In genomic region chr7:76318488-76319353, GRCh38 we compare ENCODE assay signal across 1 cellular context.
A peak's percentile ranks its signal among the peaks of the same experiment; 100 is the strongest.
TF ChIP-seq lines count a peak whose summit lies in the region.

No MANE protein-coding gene starts in this region.

TF ChIP-seq in HEK293, 187 proteins besides CTCF, POLR2A, EP300 and RAD21 (continued from another document):
- TF ChIP-seq ZNF341 (tag by site-specific recombination; IDR thresholded peaks at IDR 0.05; ENCODE audit: low read depth) (peak; percentile 56; the same call in 1 of the 2 replicates), ZNF148 (tag by site-specific recombination; IDR thresholded peaks at IDR 0.05; ENCODE audit: borderline replicate concordance) (no peak), ZNF2 (tag by site-specific recombination; IDR thresholded peaks at IDR 0.05) (no peak; the same call in 1 of the 2 replicates), ZBTB11 (tag by site-specific recombination; conservative IDR thresholded peaks at IDR 0.05; ENCODE audit: low read depth) (no peak), ZNF221 (tag by site-specific recombination; IDR thresholded peaks at IDR 0.05; ENCODE audit: borderline replicate concordance) (no peak), MEIS1 (CRISPR knock-in tag; IDR thresholded peaks at IDR 0.05; ENCODE audit: borderline replicate concordance) (no peak), ZNF473 (tag by site-specific recombination; IDR thresholded peaks at IDR 0.05) (no peak), ZNF510 (tag by site-specific recombination; IDR thresholded peaks at IDR 0.05; ENCODE audit: insufficient replicate concordance) (no peak), ZXDB (tag by site-specific recombination; IDR thresholded peaks at IDR 0.05) (no peak), ZNF600 (tag by site-specific recombination; IDR thresholded peaks at IDR 0.05) (no peak), ZBTB21 (tag by site-specific recombination; IDR thresholded peaks at IDR 0.05) (no peak), GFI1B (tag by site-specific recombination; IDR thresholded peaks at IDR 0.05) (no peak), AEBP2 (tag by site-specific recombination; IDR thresholded peaks at IDR 0.05; ENCODE audit: borderline replicate concordance) (no peak), ZNF426 (tag by site-specific recombination; IDR thresholded peaks at IDR 0.05) (no peak), ZNF48 (tag by site-specific recombination; IDR thresholded peaks at IDR 0.05) (no peak), PRDM1 (tag by site-specific recombination; IDR thresholded peaks at IDR 0.05) (no peak), ZNF560 (tag by site-specific recombination; IDR thresholded peaks at IDR 0.05; ENCODE audit: borderline replicate concordance) (no peak), TCF7L2 (IDR thresholded peaks at IDR 0.05; ENCODE audit: borderline replicate concordance, low read depth, low read length) (no peak)
- TF ChIP-seq, protein P1, sequence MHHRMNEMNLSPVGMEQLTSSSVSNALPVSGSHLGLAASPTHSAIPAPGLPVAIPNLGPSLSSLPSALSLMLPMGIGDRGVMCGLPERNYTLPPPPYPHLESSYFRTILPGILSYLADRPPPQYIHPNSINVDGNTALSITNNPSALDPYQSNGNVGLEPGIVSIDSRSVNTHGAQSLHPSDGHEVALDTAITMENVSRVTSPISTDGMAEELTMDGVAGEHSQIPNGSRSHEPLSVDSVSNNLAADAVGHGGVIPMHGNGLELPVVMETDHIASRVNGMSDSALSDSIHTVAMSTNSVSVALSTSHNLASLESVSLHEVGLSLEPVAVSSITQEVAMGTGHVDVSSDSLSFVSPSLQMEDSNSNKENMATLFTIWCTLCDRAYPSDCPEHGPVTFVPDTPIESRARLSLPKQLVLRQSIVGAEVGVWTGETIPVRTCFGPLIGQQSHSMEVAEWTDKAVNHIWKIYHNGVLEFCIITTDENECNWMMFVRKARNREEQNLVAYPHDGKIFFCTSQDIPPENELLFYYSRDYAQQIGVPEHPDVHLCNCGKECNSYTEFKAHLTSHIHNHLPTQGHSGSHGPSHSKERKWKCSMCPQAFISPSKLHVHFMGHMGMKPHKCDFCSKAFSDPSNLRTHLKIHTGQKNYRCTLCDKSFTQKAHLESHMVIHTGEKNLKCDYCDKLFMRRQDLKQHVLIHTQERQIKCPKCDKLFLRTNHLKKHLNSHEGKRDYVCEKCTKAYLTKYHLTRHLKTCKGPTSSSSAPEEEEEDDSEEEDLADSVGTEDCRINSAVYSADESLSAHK (tag by site-specific recombination; IDR thresholded peaks at IDR 0.05): no peak
